23 cellular contexts compared by ENCODE assay signal in the genomic region with DNA sequence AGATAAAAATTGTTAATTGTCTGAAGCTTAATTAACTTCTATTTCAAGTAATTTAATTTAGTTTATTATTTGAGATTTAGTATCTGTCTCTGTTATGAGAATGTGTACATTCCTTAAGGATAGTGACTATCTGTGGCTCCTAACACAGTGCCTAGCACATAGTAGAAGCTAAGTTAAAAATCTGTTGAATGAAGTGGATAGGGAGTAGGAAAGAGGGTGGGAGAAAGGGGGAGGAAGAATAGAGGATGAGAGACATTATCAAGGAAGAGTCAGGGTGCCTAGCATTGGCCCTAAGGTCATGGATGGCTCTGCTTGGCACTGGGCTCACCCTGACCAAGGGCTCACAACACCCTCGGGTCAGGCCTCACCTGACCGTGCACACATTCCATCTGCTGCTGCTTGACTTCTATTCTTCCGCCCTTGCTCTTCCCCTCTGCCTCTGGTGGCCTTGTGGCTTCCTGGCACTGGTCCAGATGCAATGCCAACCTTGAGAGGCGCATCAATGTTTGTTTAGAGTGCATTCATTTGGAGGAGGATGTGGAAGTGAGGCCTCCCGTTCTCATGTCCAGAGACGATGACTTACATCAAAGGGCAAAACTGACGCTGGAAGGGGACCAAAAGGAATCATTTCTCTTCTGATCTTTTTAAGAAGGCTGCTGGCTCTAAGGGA. TPM values are rescaled to one million over a fixed set of nuclear protein-coding genes. Genes with fewer than 3 reads are reported as not detected.
A peak's percentile ranks its signal among the peaks of the same experiment; 100 is the strongest.
DNase-seq lines count a peak whose midpoint lies in the region; ATAC-seq and TF ChIP-seq lines count a peak whose summit lies in the region.
"Had no signal": no experiment of that assay in that cellular context is flagged by ENCODE, and none has a peak within 500 bp of the region (broad histone marks: within the 10 kb centered on the region; RNA-seq: fewer than 3 reads in every experiment).

No MANE protein-coding gene starts in this region.

- H3K27ac Mint-ChIP-seq in nephron (peak overlapping the region in 1 of 3 experiments; percentile 72), immature natural killer cell (no peak overlapping the region)
- H3K27ac Mint-ChIP-seq: activated B cell treated with CpG ODN at 0.5 μM for 24 hours; activated CD4-positive, alpha-beta memory T cell treated with anti-CD3 and anti-CD28 coated beads, Interleukin-2, amount 10 ng/mL, durations not matched to agents 7 days and 5 days; activated naive CD4-positive, alpha-beta T cell treated with anti-CD3 and anti-CD28 coated beads, Interleukin-2, amount 10 ng/mL, durations not matched to agents 7 days and 5 days; effector memory CD8-positive, alpha-beta T cell had no signal

- H3K4me3 Mint-ChIP-seq in nephron (peak overlapping the region; percentile 20 to 42 (median 23)), immature natural killer cell (peak overlapping the region in 1 of 5 donors; percentile 13)
- H3K4me3 Mint-ChIP-seq: activated B cell treated with CpG ODN at 0.5 μM for 24 hours; activated CD4-positive, alpha-beta memory T cell treated with anti-CD3 and anti-CD28 coated beads, Interleukin-2, amount 10 ng/mL, durations not matched to agents 7 days and 5 days; activated naive CD4-positive, alpha-beta T cell treated with anti-CD3 and anti-CD28 coated beads, Interleukin-2, amount 10 ng/mL, durations not matched to agents 7 days and 5 days; effector memory CD8-positive, alpha-beta T cell had no signal

- H3K9me3 ChIP-seq in adrenal gland (replicated peaks in 1 of 3): no peaks in the 10 kb centered on the region
- H3K9me3 ChIP-seq: ascending aorta, Caco-2, ovary, tibial artery had no signal

- DNase-seq in DMS53 treated with DMSO at 0.1 percent for 48 hours (lab: John Stamatoyannopoulos, UW; ENCODE audit: unreplicated experiment) (peak; percentile 38), NCI-H2029 treated with DMSO at 0.1 percent for 48 hours (lab: John Stamatoyannopoulos, UW) (peak; percentile 24), adrenal gland (peak in 5 of 7 donors; percentile 31 to 48 (median 41)), immature natural killer cell (no peak)
- DNase-seq: activated B cell treated with CpG ODN at 0.5 μM for 24 hours; activated CD4-positive, alpha-beta memory T cell treated with anti-CD3 and anti-CD28 coated beads, Interleukin-2, amount 10 ng/mL, durations not matched to agents 7 days and 5 days; activated naive CD4-positive, alpha-beta T cell treated with anti-CD3 and anti-CD28 coated beads, Interleukin-2, amount 10 ng/mL, durations not matched to agents 7 days and 5 days; activated T-cell treated with anti-CD3 and anti-CD28 coated beads, Interleukin-2, amount 50 U/mL, for 1 hour; Caco-2; effector memory CD8-positive, alpha-beta T cell; GOT3; head of caudate nucleus; NCI-H146; NCI-H524; ovary; stimulated activated naive CD4-positive, alpha-beta T cell; T-helper 2 cell; tibial artery had no signal

- no peak for TF ChIP-seq CTCF in adrenal gland (IDR thresholded peaks at IDR 0.05)
- TF ChIP-seq CTCF in nephron (IDR thresholded peaks at IDR 0.05; ENCODE audit: unreplicated experiment in 3 of 3): no peak

- peaks cover 4 to 56% of the 10 kb centered on the region in 2 donors for H3K4me1 ChIP-seq in adrenal gland (replicated peaks in 1 of 2)

- no peaks in the 10 kb centered on the region for H3K36me3 ChIP-seq in adrenal gland (replicated peaks in 1 of 2)
- H3K36me3 ChIP-seq: ascending aorta, ovary, tibial artery had no signal

- H3K9me3 Mint-ChIP-seq in nephron (no peaks in the 10 kb centered on the region), immature natural killer cell (no peaks in the 10 kb centered on the region)
- H3K9me3 Mint-ChIP-seq: activated B cell treated with CpG ODN at 0.5 μM for 24 hours; activated CD4-positive, alpha-beta memory T cell treated with anti-CD3 and anti-CD28 coated beads, Interleukin-2, amount 10 ng/mL, durations not matched to agents 7 days and 5 days; activated naive CD4-positive, alpha-beta T cell treated with anti-CD3 and anti-CD28 coated beads, Interleukin-2, amount 10 ng/mL, durations not matched to agents 7 days and 5 days; effector memory CD8-positive, alpha-beta T cell had no signal

- ATAC-seq in GM18907 (IDR thresholded peaks at IDR 0.05; ENCODE audit: unreplicated experiment) (no peak), GM18505 (IDR thresholded peaks at IDR 0.05; ENCODE audit: unreplicated experiment) (no peak), HG03039 (IDR thresholded peaks at IDR 0.05; ENCODE audit: unreplicated experiment) (no peak)
- ATAC-seq: effector memory CD8-positive, alpha-beta T cell had no signal

- no peak overlapping the region for H3K27ac ChIP-seq in adrenal gland
- H3K27ac ChIP-seq: ascending aorta, ovary, tibial artery had no signal

- H3K27me3 Mint-ChIP-seq in nephron (ENCODE audit: low read depth) (peaks cover 4% of the 10 kb centered on the region), immature natural killer cell (ENCODE audit: low read depth in 3 of 3) (peaks cover 0 to 11% (median 6%) of the 10 kb centered on the region in 3 donors)
- H3K27me3 Mint-ChIP-seq: activated B cell treated with CpG ODN at 0.5 μM for 24 hours; effector memory CD8-positive, alpha-beta T cell had no signal

- 40 to 53% (median 49%) methylated on average over 5 to 7 of the region's 7 CpGs for WGBS in adrenal gland, 4 donors

- intact Hi-C loops in adrenal gland (cut with DNase I): no loop called here

- H3K4me1 Mint-ChIP-seq in nephron: peaks cover 40% of the 10 kb centered on the region
- H3K4me1 Mint-ChIP-seq in immature natural killer cell: peaks cover 12 to 19% of the 10 kb centered on the region in 2 donors

- no peak overlapping the region for H3K4me3 ChIP-seq in adrenal gland
- H3K4me3 ChIP-seq: ascending aorta, ovary, tibial artery had no signal

- TF ChIP-seq POLR2A in adrenal gland (IDR thresholded peaks at IDR 0.05) (no peak), GM18505 (IDR thresholded peaks at IDR 0.05; ENCODE audit: borderline replicate concordance, extremely low read depth, insufficient read depth, insufficient read length) (no peak)

- H3K27me3 ChIP-seq in adrenal gland: no peaks in the 10 kb centered on the region
- H3K27me3 ChIP-seq: ascending aorta, ovary, tibial artery had no signal

- peaks cover 19% of the 10 kb centered on the region for H3K36me3 Mint-ChIP-seq in nephron (ENCODE audit: low read depth)
- H3K36me3 Mint-ChIP-seq in immature natural killer cell: no peaks in the 10 kb centered on the region
- H3K36me3 Mint-ChIP-seq: activated naive CD4-positive, alpha-beta T cell treated with anti-CD3 and anti-CD28 coated beads, Interleukin-2, amount 10 ng/mL, durations not matched to agents 7 days and 5 days had no signal

RNA-seq across cellular contexts. Expression of a gene that starts 42.3 kb away (rescaled TPM):
- total RNA-seq in adrenal gland: 10 to 100 TPM; 22.2 to 70.4 (median 47.8) TPM
- 10 to 100 TPM in 2 of 3 donors, 1 to 10 TPM in 1; 6.2 to 58.9 (median 11.9) TPM for polyA plus RNA-seq in adrenal gland
- polyA plus RNA-seq in immature natural killer cell: under 1 TPM in 1 of 3 donors, not detected in 2; 0.51 TPM

Comparison
In these comparisons a context has a peak if more than half of its experiments do, and no peak if none do; other contexts are left out.
1. DNase-seq: peak in DMS53 treated with DMSO at 0.1 percent for 48 hours (single experiment), NCI-H2029 treated with DMSO at 0.1 percent for 48 hours (single experiment) and adrenal gland (5 of 7); none in immature natural killer cell (0 of 3).
2. RNA of a gene that starts 42.3 kb away (polyA plus RNA-seq): 6.2 to 58.9 TPM in adrenal gland; 0.51 TPM in immature natural killer cell; every median in the first group is over 4 times any median in the second.